Comparison of ENCODE assay signal across 1 cellular context in the genomic region with DNA sequence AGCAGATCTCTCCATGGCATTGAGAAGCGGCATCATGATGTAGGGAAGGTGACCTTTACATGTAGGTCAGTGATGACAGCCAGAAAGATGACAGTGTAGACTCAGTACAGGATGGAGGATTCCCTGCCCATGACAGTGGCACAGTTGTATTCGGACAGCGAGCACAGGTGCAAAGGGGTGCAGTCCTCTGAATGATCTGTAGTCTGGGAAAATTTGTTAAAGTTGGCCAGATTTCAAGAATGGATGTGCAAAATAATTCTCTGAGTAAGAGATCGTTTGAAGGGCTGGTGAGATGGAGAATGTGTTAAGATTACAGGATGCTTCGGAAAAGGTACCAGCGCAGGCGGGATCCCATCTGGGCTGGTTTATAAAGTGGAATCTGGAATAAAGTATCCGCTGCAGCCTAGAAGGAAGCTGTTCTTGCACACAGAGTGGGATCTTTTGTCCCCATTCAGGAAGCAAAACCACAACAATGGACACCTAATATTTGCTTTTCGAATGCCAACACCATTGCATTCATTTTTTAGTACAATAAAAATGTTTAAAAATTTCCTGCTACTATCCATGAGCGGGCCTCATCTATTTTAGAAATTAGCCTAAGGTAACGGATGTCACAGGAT.
TF ChIP-seq lines count a peak whose summit lies in the region.

No MANE protein-coding gene starts in this region.

TF ChIP-seq in GM23338, 12 proteins besides CTCF, POLR2A, EP300 and RAD21:
- TF ChIP-seq, protein P1, sequence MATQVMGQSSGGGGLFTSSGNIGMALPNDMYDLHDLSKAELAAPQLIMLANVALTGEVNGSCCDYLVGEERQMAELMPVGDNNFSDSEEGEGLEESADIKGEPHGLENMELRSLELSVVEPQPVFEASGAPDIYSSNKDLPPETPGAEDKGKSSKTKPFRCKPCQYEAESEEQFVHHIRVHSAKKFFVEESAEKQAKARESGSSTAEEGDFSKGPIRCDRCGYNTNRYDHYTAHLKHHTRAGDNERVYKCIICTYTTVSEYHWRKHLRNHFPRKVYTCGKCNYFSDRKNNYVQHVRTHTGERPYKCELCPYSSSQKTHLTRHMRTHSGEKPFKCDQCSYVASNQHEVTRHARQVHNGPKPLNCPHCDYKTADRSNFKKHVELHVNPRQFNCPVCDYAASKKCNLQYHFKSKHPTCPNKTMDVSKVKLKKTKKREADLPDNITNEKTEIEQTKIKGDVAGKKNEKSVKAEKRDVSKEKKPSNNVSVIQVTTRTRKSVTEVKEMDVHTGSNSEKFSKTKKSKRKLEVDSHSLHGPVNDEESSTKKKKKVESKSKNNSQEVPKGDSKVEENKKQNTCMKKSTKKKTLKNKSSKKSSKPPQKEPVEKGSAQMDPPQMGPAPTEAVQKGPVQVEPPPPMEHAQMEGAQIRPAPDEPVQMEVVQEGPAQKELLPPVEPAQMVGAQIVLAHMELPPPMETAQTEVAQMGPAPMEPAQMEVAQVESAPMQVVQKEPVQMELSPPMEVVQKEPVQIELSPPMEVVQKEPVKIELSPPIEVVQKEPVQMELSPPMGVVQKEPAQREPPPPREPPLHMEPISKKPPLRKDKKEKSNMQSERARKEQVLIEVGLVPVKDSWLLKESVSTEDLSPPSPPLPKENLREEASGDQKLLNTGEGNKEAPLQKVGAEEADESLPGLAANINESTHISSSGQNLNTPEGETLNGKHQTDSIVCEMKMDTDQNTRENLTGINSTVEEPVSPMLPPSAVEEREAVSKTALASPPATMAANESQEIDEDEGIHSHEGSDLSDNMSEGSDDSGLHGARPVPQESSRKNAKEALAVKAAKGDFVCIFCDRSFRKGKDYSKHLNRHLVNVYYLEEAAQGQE (IDR thresholded peaks at IDR 0.05; ENCODE audit: unreplicated experiment) = no peak
- TF ChIP-seq, protein P2, sequence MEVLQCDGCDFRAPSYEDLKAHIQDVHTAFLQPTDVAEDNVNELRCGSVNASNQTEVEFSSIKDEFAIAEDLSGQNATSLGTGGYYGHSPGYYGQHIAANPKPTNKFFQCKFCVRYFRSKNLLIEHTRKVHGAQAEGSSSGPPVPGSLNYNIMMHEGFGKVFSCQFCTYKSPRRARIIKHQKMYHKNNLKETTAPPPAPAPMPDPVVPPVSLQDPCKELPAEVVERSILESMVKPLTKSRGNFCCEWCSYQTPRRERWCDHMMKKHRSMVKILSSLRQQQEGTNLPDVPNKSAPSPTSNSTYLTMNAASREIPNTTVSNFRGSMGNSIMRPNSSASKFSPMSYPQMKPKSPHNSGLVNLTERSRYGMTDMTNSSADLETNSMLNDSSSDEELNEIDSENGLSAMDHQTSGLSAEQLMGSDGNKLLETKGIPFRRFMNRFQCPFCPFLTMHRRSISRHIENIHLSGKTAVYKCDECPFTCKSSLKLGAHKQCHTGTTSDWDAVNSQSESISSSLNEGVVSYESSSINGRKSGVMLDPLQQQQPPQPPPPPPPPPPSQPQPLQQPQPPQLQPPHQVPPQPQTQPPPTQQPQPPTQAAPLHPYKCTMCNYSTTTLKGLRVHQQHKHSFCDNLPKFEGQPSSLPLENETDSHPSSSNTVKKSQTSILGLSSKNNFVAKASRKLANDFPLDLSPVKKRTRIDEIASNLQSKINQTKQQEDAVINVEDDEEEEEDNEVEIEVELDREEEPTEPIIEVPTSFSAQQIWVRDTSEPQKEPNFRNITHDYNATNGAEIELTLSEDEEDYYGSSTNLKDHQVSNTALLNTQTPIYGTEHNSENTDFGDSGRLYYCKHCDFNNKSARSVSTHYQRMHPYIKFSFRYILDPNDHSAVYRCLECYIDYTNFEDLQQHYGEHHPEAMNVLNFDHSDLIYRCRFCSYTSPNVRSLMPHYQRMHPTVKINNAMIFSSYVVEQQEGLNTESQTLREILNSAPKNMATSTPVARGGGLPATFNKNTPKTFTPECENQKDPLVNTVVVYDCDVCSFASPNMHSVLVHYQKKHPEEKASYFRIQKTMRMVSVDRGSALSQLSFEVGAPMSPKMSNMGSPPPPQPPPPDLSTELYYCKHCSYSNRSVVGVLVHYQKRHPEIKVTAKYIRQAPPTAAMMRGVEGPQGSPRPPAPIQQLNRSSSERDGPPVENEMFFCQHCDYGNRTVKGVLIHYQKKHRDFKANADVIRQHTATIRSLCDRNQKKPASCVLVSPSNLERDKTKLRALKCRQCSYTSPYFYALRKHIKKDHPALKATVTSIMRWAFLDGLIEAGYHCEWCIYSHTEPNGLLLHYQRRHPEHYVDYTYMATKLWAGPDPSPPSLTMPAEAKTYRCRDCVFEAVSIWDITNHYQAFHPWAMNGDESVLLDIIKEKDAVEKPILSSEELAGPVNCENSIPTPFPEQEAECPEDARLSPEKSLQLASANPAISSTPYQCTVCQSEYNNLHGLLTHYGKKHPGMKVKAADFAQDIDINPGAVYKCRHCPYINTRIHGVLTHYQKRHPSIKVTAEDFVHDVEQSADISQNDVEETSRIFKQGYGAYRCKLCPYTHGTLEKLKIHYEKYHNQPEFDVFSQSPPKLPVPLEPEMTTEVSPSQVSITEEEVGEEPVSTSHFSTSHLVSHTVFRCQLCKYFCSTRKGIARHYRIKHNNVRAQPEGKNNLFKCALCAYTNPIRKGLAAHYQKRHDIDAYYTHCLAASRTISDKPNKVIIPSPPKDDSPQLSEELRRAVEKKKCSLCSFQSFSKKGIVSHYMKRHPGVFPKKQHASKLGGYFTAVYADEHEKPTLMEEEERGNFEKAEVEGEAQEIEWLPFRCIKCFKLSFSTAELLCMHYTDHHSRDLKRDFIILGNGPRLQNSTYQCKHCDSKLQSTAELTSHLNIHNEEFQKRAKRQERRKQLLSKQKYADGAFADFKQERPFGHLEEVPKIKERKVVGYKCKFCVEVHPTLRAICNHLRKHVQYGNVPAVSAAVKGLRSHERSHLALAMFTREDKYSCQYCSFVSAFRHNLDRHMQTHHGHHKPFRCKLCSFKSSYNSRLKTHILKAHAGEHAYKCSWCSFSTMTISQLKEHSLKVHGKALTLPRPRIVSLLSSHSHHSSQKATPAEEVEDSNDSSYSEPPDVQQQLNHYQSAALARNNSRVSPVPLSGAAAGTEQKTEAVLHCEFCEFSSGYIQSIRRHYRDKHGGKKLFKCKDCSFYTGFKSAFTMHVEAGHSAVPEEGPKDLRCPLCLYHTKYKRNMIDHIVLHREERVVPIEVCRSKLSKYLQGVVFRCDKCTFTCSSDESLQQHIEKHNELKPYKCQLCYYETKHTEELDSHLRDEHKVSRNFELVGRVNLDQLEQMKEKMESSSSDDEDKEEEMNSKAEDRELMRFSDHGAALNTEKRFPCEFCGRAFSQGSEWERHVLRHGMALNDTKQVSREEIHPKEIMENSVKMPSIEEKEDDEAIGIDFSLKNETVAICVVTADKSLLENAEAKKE (CRISPR knock-in tag; IDR thresholded peaks at IDR 0.05) = no peak
- no peak for TF ChIP-seq CREB1 (CRISPR knock-in tag; IDR thresholded peaks at IDR 0.05; ENCODE audit: low read depth)
- TF ChIP-seq ZNF331 (CRISPR knock-in tag; IDR thresholded peaks at IDR 0.05; ENCODE audit: low read depth) = no peak
